Comparison of ENCODE assay signal across 14 cellular contexts in genomic region chr10:58239561-58240169, GRCh38. TPM values are rescaled to one million over a fixed set of nuclear protein-coding genes. Genes with fewer than 3 reads are reported as not detected.
DNase-seq lines count a peak whose midpoint lies in the region; ATAC-seq, FAIRE-seq and TF ChIP-seq lines count a peak whose summit lies in the region.
"Had no signal": no experiment of that assay in that cellular context is flagged by ENCODE, and none has a peak within 500 bp of the region (broad histone marks: within the 10 kb centered on the region; RNA-seq: fewer than 3 reads in every experiment).

No MANE protein-coding gene starts in this region.

- H4K20me1 ChIP-seq in GM12878 (ENCODE audit: control insufficient read depth, insufficient read depth) = no peaks in the 10 kb centered on the region

- RAD21 ChIA-PET in GM12878 (lab: Charles Lee; ENCODE audit: unreplicated experiment) = no interaction called here

- DNase-seq in D721Med (ENCODE audit: insufficient read length, low spot score) = no peak
- no peak for DNase-seq in HTR-8/SVneo (ENCODE audit: insufficient read length, low spot score)
- no peak for DNase-seq in GM12878 (ENCODE audit: low read depth, low spot score)
- DNase-seq in iris pigment epithelial cell (ENCODE audit: low read depth) = peak; percentile 57
- DNase-seq in testis = no peak
- no peak for DNase-seq in activated CD4-positive, CD25-positive, alpha-beta regulatory T cell (lab: John Stamatoyannopoulos, UW)
- DNase-seq in SIG-M5 (lab: John Stamatoyannopoulos, UW) = no peak
- DNase-seq: activated CD4-positive, alpha-beta T cell treated with anti-CD3 and anti-CD28 coated beads, Interleukin-2, amount 10 ng/mL, durations not matched to agents 7 days and 5 days; body of pancreas; NCI-H226; stomach; T-helper 17 cell had no signal

- no peak overlapping the region for H3K9ac ChIP-seq in GM12878 (ENCODE audit: control insufficient read depth, insufficient read depth, low read length)

- peaks cover 2% of the 10 kb centered on the region; the same call in 2 of the 3 replicates for H3K9me3 ChIP-seq in GM12878 (replicated peaks; ENCODE audit: control insufficient read depth, insufficient read depth, low read length)
- no peaks in the 10 kb centered on the region for H3K9me3 ChIP-seq in testis
- H3K9me3 ChIP-seq: body of pancreas, HAP-1 had no signal

- H3K27me3 ChIP-seq in GM12878 (replicated peaks in 1 of 2; ENCODE audit: control insufficient read depth in 2 of 2, insufficient read depth in 2 of 2, low read length in 1 of 2) (no peaks in the 10 kb centered on the region), testis (no peaks in the 10 kb centered on the region)
- H3K27me3 ChIP-seq: body of pancreas, stomach had no signal

- WGBS in GM12878 (ENCODE audit: insufficient coverage, insufficient replicate concordance, low lambda C conversion rate, missing lambda C conversion rate) = 57% methylated on average over 5 of the region's 5 CpGs
- 76 to 82% methylated on average over 5 of the region's 5 CpGs for WGBS in testis, 2 donors

- SMC1A ChIA-PET in GM12878 (lab: Charles Lee; ENCODE audit: uncharacterized antibody, unreplicated experiment) = interaction anchor here (1.0 to 1.2 kb wide), 2 partner anchors 52 to 62 kb away, joined by 3 to 5 read pairs; no protein-coding TSS in a partner anchor

- no peak for TF ChIP-seq CTCF in D721Med (IDR thresholded peaks at IDR 0.05; ENCODE audit: insufficient read depth, missing control alignments)
- no peak for TF ChIP-seq CTCF in GM12878 (IDR thresholded peaks at IDR 0.05 in 2 of 3, conservative IDR thresholded peaks at IDR 0.05 in 1 of 3; ENCODE audit: control insufficient read depth in 2 of 3, extremely low read depth in 1 of 3, insufficient read depth in 1 of 3, low read depth in 3 of 3, low read length in 3 of 3)
- no peak for TF ChIP-seq CTCF in testis (IDR thresholded peaks at IDR 0.05)

- CTCF ChIA-PET in GM12878 (lab: Yijun Ruan, JAX) = no interaction called here

- H3K4me2 ChIP-seq in GM12878 (ENCODE audit: control insufficient read depth, insufficient read depth) = 0 out of 2 replicates have a peak overlapping the region, but pooled peaks have one; percentile 1

- H3K4me1 ChIP-seq in GM12878 (ENCODE audit: control insufficient read depth, insufficient read depth, low read length) = no peaks in the 10 kb centered on the region
- H3K4me1 ChIP-seq in testis = no peaks in the 10 kb centered on the region
- H3K4me1 ChIP-seq: HAP-1 had no signal

- H3K4me3 ChIP-seq in GM12878 (no peak overlapping the region), testis (no peak overlapping the region)
- H3K4me3 ChIP-seq: body of pancreas, HAP-1, stomach had no signal

- H2AFZ ChIP-seq in GM12878 (ENCODE audit: control insufficient read depth, low read depth, low read length) = no peak overlapping the region

- intact Hi-C loops in GM12878 (cut with micrococcal nuclease; ENCODE audit: unreplicated experiment) = no loop called here
- intact Hi-C loops in testis (cut with DNase I; ENCODE audit: low total_unique reads) = no loop called here

- no TSS peak for BruUV-seq in GM12878 (replicated peaks; lab: Mats Ljungman, UMichigan)

- ATAC-seq in GM12878 = no peak
- no peak for ATAC-seq in HG03108 (IDR thresholded peaks at IDR 0.05; ENCODE audit: unreplicated experiment)
- ATAC-seq: body of pancreas, T-helper 17 cell had no signal

- TF ChIP-seq POLR2A in GM12878 (IDR thresholded peaks at IDR 0.05; ENCODE audit: low read depth, low read length) = no peak
- no peak for TF ChIP-seq POLR2A in testis (IDR thresholded peaks at IDR 0.05)

- POLR2A ChIA-PET in GM12878 (lab: Charles Lee) = interaction anchor here (1.1 kb wide), 1 partner anchor 30 kb away, joined by 6 read pairs; the partner anchor contains the start of gene CISD1

- TF ChIP-seq EP300 in GM12878 (IDR thresholded peaks at IDR 0.05; ENCODE audit: borderline replicate concordance in 1 of 2, control insufficient read depth in 1 of 2, low read depth in 2 of 2, low read length in 2 of 2) = no peak

- H3K27ac ChIP-seq in GM12878 (ENCODE audit: control insufficient read depth, insufficient read depth) (no peak overlapping the region), testis (no peak overlapping the region)
- H3K27ac ChIP-seq: body of pancreas, stomach had no signal

- FAIRE-seq in D721Med (lab: Jason Lieb, UNC) (peak; percentile 77), HTR-8/SVneo (lab: Jason Lieb, UNC) (peak; percentile 20), GM12878 (lab: Jason Lieb, UNC) (no peak)

- in situ Hi-C loops in GM12878 (cut with MboI) = no loop called here

- no peak for TF ChIP-seq RAD21 in GM12878 (IDR thresholded peaks at IDR 0.05; ENCODE audit: insufficient read depth, low read depth, low read length)

- peaks cover 8% of the 10 kb centered on the region for H3K79me2 ChIP-seq in GM12878 (ENCODE audit: control insufficient read depth, insufficient read depth, low read length)

- H3K36me3 ChIP-seq in GM12878 (ENCODE audit: control insufficient read depth in 2 of 2, insufficient read depth in 2 of 2, low read length in 1 of 2) (peaks cover 1 to 7% of the 10 kb centered on the region in 2 experiments), testis (ENCODE audit: low read depth, missing control alignments) (no peaks in the 10 kb centered on the region)

TF ChIP-seq in GM12878, 131 proteins besides CTCF, POLR2A, EP300 and RAD21 (continues in another document):
- no peak for TF ChIP-seq SMAD1 (IDR thresholded peaks at IDR 0.05; ENCODE audit: low read depth, partially characterized antibody)
- no peak for TF ChIP-seq MYB (IDR thresholded peaks at IDR 0.05; ENCODE audit: borderline replicate concordance, low read depth, low read length)
- TF ChIP-seq RFX5 (IDR thresholded peaks at IDR 0.05; ENCODE audit: low read depth, low read length) = no peak
- TF ChIP-seq WRNIP1 (IDR thresholded peaks at IDR 0.05; ENCODE audit: borderline replicate concordance, low read depth, low read length) = no peak
- TF ChIP-seq ZNF24 (IDR thresholded peaks at IDR 0.05) = no peak
- TF ChIP-seq, protein P1, sequence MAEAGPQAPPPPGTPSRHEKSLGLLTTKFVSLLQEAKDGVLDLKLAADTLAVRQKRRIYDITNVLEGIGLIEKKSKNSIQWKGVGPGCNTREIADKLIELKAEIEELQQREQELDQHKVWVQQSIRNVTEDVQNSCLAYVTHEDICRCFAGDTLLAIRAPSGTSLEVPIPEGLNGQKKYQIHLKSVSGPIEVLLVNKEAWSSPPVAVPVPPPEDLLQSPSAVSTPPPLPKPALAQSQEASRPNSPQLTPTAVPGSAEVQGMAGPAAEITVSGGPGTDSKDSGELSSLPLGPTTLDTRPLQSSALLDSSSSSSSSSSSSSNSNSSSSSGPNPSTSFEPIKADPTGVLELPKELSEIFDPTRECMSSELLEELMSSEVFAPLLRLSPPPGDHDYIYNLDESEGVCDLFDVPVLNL (IDR thresholded peaks at IDR 0.05; ENCODE audit: low read depth, low read length) = no peak
- TF ChIP-seq, protein P2, sequence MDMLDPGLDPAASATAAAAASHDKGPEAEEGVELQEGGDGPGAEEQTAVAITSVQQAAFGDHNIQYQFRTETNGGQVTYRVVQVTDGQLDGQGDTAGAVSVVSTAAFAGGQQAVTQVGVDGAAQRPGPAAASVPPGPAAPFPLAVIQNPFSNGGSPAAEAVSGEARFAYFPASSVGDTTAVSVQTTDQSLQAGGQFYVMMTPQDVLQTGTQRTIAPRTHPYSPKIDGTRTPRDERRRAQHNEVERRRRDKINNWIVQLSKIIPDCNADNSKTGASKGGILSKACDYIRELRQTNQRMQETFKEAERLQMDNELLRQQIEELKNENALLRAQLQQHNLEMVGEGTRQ (IDR thresholded peaks at IDR 0.05; ENCODE audit: borderline replicate concordance, low read depth, low read length) = no peak
- TF ChIP-seq CHD4 (IDR thresholded peaks at IDR 0.05) = no peak

RNA-seq across cellular contexts. Expression of gene IPMK, which starts 28.0 kb away (rescaled TPM):
- total RNA-seq in GM12878 (2013; cell fraction: nucleolus; rRNA removed) = 20.1 TPM in 2 replicates
- 3.7 and 4.2 TPM in 2 replicates for total RNA-seq in GM12878 (2014; rRNA removed)
- 4.4 and 4.6 TPM in 2 replicates for total RNA-seq in GM12878 (2014; rRNA removed; fragmentation: Illumina TruSeq; extraction: Trizol)
- total RNA-seq in GM12878 (2021) = 3.5 and 3.8 TPM in 2 replicates
- 1.3 TPM for polyA plus RNA-seq in GM12878 (2011; ENCODE audit: low read depth)
- 7.5 and 14.8 TPM in 2 replicates for polyA plus RNA-seq in GM12878 (2011; rRNA removed)
- 1.7 and 1.9 TPM in 2 replicates for polyA plus RNA-seq in GM12878 (2011; cell fraction: cytosol; rRNA removed)
- 4.3 and 5.3 TPM in 2 replicates for polyA plus RNA-seq in GM12878 (2011; cell fraction: nucleus; rRNA removed)
- 3.1 and 5.3 TPM in 2 replicates for polyA plus RNA-seq in GM12878 (2012)
- 3.4 and 4.2 TPM in 2 replicates for polyA plus RNA-seq in GM12878 (2014; fragmentation: Illumina TruSeq; extraction: Trizol)
- polyA plus RNA-seq in GM12878 (2014; fragmentation: Nextera tagmentation; extraction: Ambion mirVana) = 1 to 10 TPM in 1 of 2 experiments, under 1 TPM in 1; 0.84 to 1.5 TPM
- polyA plus RNA-seq in GM12878 (2014; rRNA removed) = 2.0 and 2.3 TPM in 2 replicates
- polyA plus RNA-seq in GM12878 (2016; fragmentation: Nextera tagmentation; extraction: Ambion mirVana) = 1 to 10 TPM; 3.8 to 4.1 TPM
- polyA minus RNA-seq in GM12878 (2011; rRNA and poly(A)+ RNA removed) = 4.4 and 5.3 TPM in 2 replicates
- 3.5 and 4.1 TPM in 2 replicates for polyA minus RNA-seq in GM12878 (2011; cell fraction: cytosol; rRNA and poly(A)+ RNA removed)
- polyA minus RNA-seq in GM12878 (2011; cell fraction: nucleus; rRNA and poly(A)+ RNA removed) = 6.3 and 8.6 TPM in 2 replicates
- 1 to 10 TPM; 3.3 to 4.3 TPM for total RNA-seq in testis
- polyA plus RNA-seq in testis (ENCODE audit: insufficient read depth, low read depth, low replicate concordance) = 3.7 TPM

RNA-seq across cellular contexts. Expression of gene CISD1, which starts 29.3 kb away (rescaled TPM):
- total RNA-seq in GM12878 (2013; cell fraction: nucleolus; rRNA removed) = 7.4 and 9.0 TPM in 2 replicates
- 23.0 and 26.0 TPM in 2 replicates for total RNA-seq in GM12878 (2014; rRNA removed)
- total RNA-seq in GM12878 (2014; rRNA removed; fragmentation: Illumina TruSeq; extraction: Trizol) = 42.7 and 46.8 TPM in 2 replicates
- 31.8 and 34.3 TPM in 2 replicates for total RNA-seq in GM12878 (2021)
- polyA plus RNA-seq in GM12878 (2011; ENCODE audit: low read depth) = 20.4 TPM
- polyA plus RNA-seq in GM12878 (2011; rRNA removed) = 71.6 and 88.7 TPM in 2 replicates
- polyA plus RNA-seq in GM12878 (2011; cell fraction: cytosol; rRNA removed) = 21.3 and 27.3 TPM in 2 replicates
- 11.8 and 13.8 TPM in 2 replicates for polyA plus RNA-seq in GM12878 (2011; cell fraction: nucleus; rRNA removed)
- polyA plus RNA-seq in GM12878 (2012) = 24.1 and 29.1 TPM in 2 replicates
- 45.4 and 48.0 TPM in 2 replicates for polyA plus RNA-seq in GM12878 (2014; fragmentation: Illumina TruSeq; extraction: Trizol)
- polyA plus RNA-seq in GM12878 (2014; fragmentation: Nextera tagmentation; extraction: Ambion mirVana) = 100 to 1,000 TPM; 156 to 162 TPM
- 21.8 and 28.5 TPM in 2 replicates for polyA plus RNA-seq in GM12878 (2014; rRNA removed)
- 100 to 1,000 TPM; 129 to 139 TPM for polyA plus RNA-seq in GM12878 (2016; fragmentation: Nextera tagmentation; extraction: Ambion mirVana)
- 5.0 and 11.0 TPM in 2 replicates for polyA minus RNA-seq in GM12878 (2011; rRNA and poly(A)+ RNA removed)
- 4.1 and 8.7 TPM in 2 replicates for polyA minus RNA-seq in GM12878 (2011; cell fraction: cytosol; rRNA and poly(A)+ RNA removed)
- 2.2 and 3.1 TPM in 2 replicates for polyA minus RNA-seq in GM12878 (2011; cell fraction: nucleus; rRNA and poly(A)+ RNA removed)
- 10 to 100 TPM; 20.3 to 20.7 TPM for total RNA-seq in testis
- polyA plus RNA-seq in testis (ENCODE audit: insufficient read depth, low read depth, low replicate concordance) = 71.2 TPM
